ENCODE assay signal across 29 cellular contexts in genomic region chr7:40760997-40761396, GRCh38.
DNase-seq lines count a peak whose midpoint lies in the region; ATAC-seq and TF ChIP-seq lines count a peak whose summit lies in the region.
"Had no signal": no experiment of that assay in that cellular context is flagged by ENCODE, and none has a peak within 500 bp of the region (broad histone marks: within the 10 kb centered on the region; RNA-seq: fewer than 3 reads in every experiment).

No MANE protein-coding gene starts in this region.

- H2BK15ac ChIP-seq in IMR-90 (ENCODE audit: low read depth, low read length) = peak overlapping the region; percentile 55; the same call in 1 of the 3 replicates

- H3K9me3 ChIP-seq in IMR-90 (ENCODE audit: control insufficient read depth, insufficient read depth, low read length) (no peaks in the 10 kb centered on the region), MG63 (no peaks in the 10 kb centered on the region)
- H3K9me3 ChIP-seq: body of pancreas, Caco-2, psoas muscle, tibial artery had no signal

- BruUV-seq in IMR-90 (replicated peaks; lab: Mats Ljungman, UMichigan) = no TSS peak

- ATAC-seq in IMR-90 (ENCODE audit: low read depth) = no peak
- ATAC-seq: activated T-cell treated with anti-CD3 and anti-CD28 coated beads, Interleukin-2, amount 50 U/mL, for 4 hours; body of pancreas; GM12878; left colon; naive thymus-derived CD4-positive, alpha-beta T cell; Panc1; psoas muscle; stimulated activated naive CD8-positive, alpha-beta T cell treated with anti-CD3 and anti-CD28 coated beads, Interleukin-15, Interleukin-2, amounts not matched to agents 100 U/mL and 50 U/mL, for 24 hours; WTC11 had no signal

- 0 out of 4 replicates have a peak overlapping the region, but pooled peaks of 1 of the 2 experiments have one; percentile 16 for H4K8ac ChIP-seq in IMR-90 (ENCODE audit: low read depth in 2 of 2, low read length in 2 of 2)

- no peak overlapping the region for H3K23ac ChIP-seq in IMR-90 (ENCODE audit: low read depth, low read length)

- WGBS in IMR-90 (ENCODE audit: extremely low coverage in 2 of 2, insufficient read length in 1 of 2), 2 experiments = no CpG with 5 or more reads among the region's 4 CpGs

- TF ChIP-seq CTCF in IMR-90 (conservative IDR thresholded peaks at IDR 0.05; ENCODE audit: low read depth, low read length) = no peak

- H3K27me3 ChIP-seq in IMR-90 (ENCODE audit: control insufficient read depth, insufficient read depth, low read length) (no peaks in the 10 kb centered on the region), MG63 (no peaks in the 10 kb centered on the region)
- H3K27me3 ChIP-seq: body of pancreas, tibial artery had no signal

- peaks cover 6% of the 10 kb centered on the region for H3K4me1 ChIP-seq in IMR-90 (ENCODE audit: control insufficient read depth, insufficient read depth, low read length)
- H3K4me1 ChIP-seq: body of pancreas, psoas muscle had no signal

- no peak for TF ChIP-seq POLR2A in IMR-90 (IDR thresholded peaks at IDR 0.05; ENCODE audit: low read depth, low read length)

- dilution Hi-C loops in IMR-90 (cut with HindIII; ENCODE audit: low sequenced_read_pairs, unreplicated experiment) = no loop called here

- H3K27ac ChIP-seq in IMR-90 (ENCODE audit: insufficient read depth, low read length) (no peak overlapping the region), caudate nucleus (ENCODE audit: low read depth, low read length) (peak overlapping the region; percentile 77)
- H3K27ac ChIP-seq: body of pancreas, psoas muscle, tibial artery had no signal

- CTCF ChIA-PET in IMR-90 (lab: Yijun Ruan, JAX) = no interaction called here
- CTCF ChIA-PET in HEK293T (lab: Yijun Ruan, JAX) = no interaction called here

- no peak overlapping the region for H4K5ac ChIP-seq in IMR-90 (ENCODE audit: low read depth, low read length)

- peak overlapping the region; percentile 81; the same call in 1 of the 2 replicates for H2AK5ac ChIP-seq in IMR-90 (ENCODE audit: low read depth, low read length)

- in situ Hi-C loops in IMR-90 (cut with MboI; ENCODE audit: low sequenced_read_pairs) = loop anchor here (5.0 to 10.0 kb wide), 3 partner anchors 434 to 944 kb away; partner anchors contain the start of gene INHBA

- H3K56ac ChIP-seq in IMR-90 (ENCODE audit: extremely low read depth, insufficient read depth, low read length) = no peak overlapping the region

- POLR2A ChIA-PET in IMR-90 (lab: Charles Lee; ENCODE audit: unreplicated experiment) (no interaction called here), HEK293T (lab: Yijun Ruan, JAX) (no interaction called here)

- intact Hi-C loops in IMR-90 (cut with micrococcal nuclease) = loop anchor here (10.0 kb wide), 1 partner anchor 224 kb away; no protein-coding TSS in a partner anchor

- H4K91ac ChIP-seq in IMR-90 (ENCODE audit: insufficient read depth, low read depth, low read length) = no peak overlapping the region

- H3K4me3 ChIP-seq in IMR-90 (ENCODE audit: insufficient read depth, low read depth, low read length) = no peak overlapping the region
- H3K4me3 ChIP-seq in MG63 = no peak overlapping the region
- H3K4me3 ChIP-seq: body of pancreas, GM12878, psoas muscle, tibial artery had no signal

- H2BK20ac ChIP-seq in IMR-90 (ENCODE audit: low read depth, low read length) = no peak overlapping the region

- peaks cover 6% of the 10 kb centered on the region for H3K9me1 ChIP-seq in IMR-90 (ENCODE audit: insufficient read depth, low read length)

- H2AFZ ChIP-seq in IMR-90 (replicated peaks; ENCODE audit: low read length, poor library complexity) = no peak overlapping the region

- no peaks in the 10 kb centered on the region for H3K36me3 ChIP-seq in IMR-90 (ENCODE audit: control insufficient read depth, insufficient read depth, low read length)
- no peaks in the 10 kb centered on the region for H3K36me3 ChIP-seq in MG63
- H3K36me3 ChIP-seq: tibial artery had no signal

- no peak overlapping the region; the same call in 1 of the 2 replicates for H3K18ac ChIP-seq in IMR-90 (ENCODE audit: low read depth, low read length)

- peak overlapping the region; percentile 91; the same call in 1 of the 2 replicates for H3K14ac ChIP-seq in IMR-90 (replicated peaks; ENCODE audit: low read depth, low read length)

- peak overlapping the region; percentile 86 for H2BK120ac ChIP-seq in IMR-90 (ENCODE audit: low read depth, low read length)

- no peak overlapping the region for H2AK9ac ChIP-seq in IMR-90 (replicated peaks; ENCODE audit: low read depth, low read length, poor library complexity)

- peak overlapping the region; percentile 64; the same call in 1 of the 2 replicates for H3K4ac ChIP-seq in IMR-90 (ENCODE audit: low read depth, low read length)

- no peak overlapping the region for H3K4me2 ChIP-seq in IMR-90 (ENCODE audit: low read depth, low read length)

- no peak for TF ChIP-seq RAD21 in IMR-90 (IDR thresholded peaks at IDR 0.05; ENCODE audit: low read length)

- DNase-seq in IMR-90 = no peak
- peak in 11 of 61 donors; percentile 6 to 48 (median 19) for DNase-seq in caudate nucleus (lab: John Stamatoyannopoulos, UW)
- DNase-seq in kidney tubule cell (ENCODE audit: low spot score) = peak; percentile 21
- DNase-seq in renal cortical epithelial cell (ENCODE audit: low read depth) = peak; percentile 29
- DNase-seq in NOMO-1 treated with dmso at 0.1 percent for 144 hours (lab: John Stamatoyannopoulos, UW; ENCODE audit: unreplicated experiment) = no peak
- DNase-seq in MG63 = no peak
- DNase-seq in HEK293T (ENCODE audit: extremely low spot score) = no peak
- DNase-seq: activated CD4-positive, alpha-beta T cell treated with anti-CD3 and anti-CD28 coated beads, Interleukin-2, amount 10 ng/mL, durations not matched to agents 7 days and 5 days; activated naive CD4-positive, alpha-beta T cell; activated T-cell treated with anti-CD3 and anti-CD28 coated beads, Interleukin-2, amount 50 U/mL, for 4 hours; body of pancreas; Caco-2; HFFc6; Kasumi-1; left colon; midbrain; naive thymus-derived CD4-positive, alpha-beta T cell; NCI-H187; NCI-H2171 treated with DMSO at 0.1 percent for 48 hours; NCI-H524; psoas muscle; SHP77; stimulated activated naive CD8-positive, alpha-beta T cell treated with anti-CD3 and anti-CD28 coated beads, Interleukin-15, Interleukin-2, amounts not matched to agents 100 U/mL and 50 U/mL, for 24 hours; SW 1271; T-helper 9 cell; tibial artery had no signal

- H4K20me1 ChIP-seq in IMR-90 (ENCODE audit: insufficient read depth, low read length) = no peaks in the 10 kb centered on the region

- H2BK5ac ChIP-seq in IMR-90 (ENCODE audit: low read depth, low read length, poor library complexity, severe bottlenecking) = no peak overlapping the region

- no peak overlapping the region for H3K9ac ChIP-seq in IMR-90 (ENCODE audit: low read depth, low read length)

- no peaks in the 10 kb centered on the region for H3K79me1 ChIP-seq in IMR-90 (ENCODE audit: low read depth in 1 of 2, low read length in 2 of 2)

TF ChIP-seq in IMR-90, 13 proteins besides CTCF, POLR2A, EP300 and RAD21:
- TF ChIP-seq USF2 (IDR thresholded peaks at IDR 0.05; ENCODE audit: low read depth, low read length) = no peak

TF ChIP-seq in HEK293T, 16 proteins besides CTCF, POLR2A, EP300 and RAD21:
- TF ChIP-seq SP1 (IDR thresholded peaks at IDR 0.05) (no peak), BHLHE40 (IDR thresholded peaks at IDR 0.05; ENCODE audit: borderline replicate concordance) (no peak), TARDBP (IDR thresholded peaks at IDR 0.05) (no peak), L3MBTL2 (conservative IDR thresholded peaks at IDR 0.05) (no peak), FOXK2 (IDR thresholded peaks at IDR 0.05) (no peak), CTBP1 (IDR thresholded peaks at IDR 0.05; ENCODE audit: borderline replicate concordance) (no peak), ARNT (IDR thresholded peaks at IDR 0.05) (no peak), ELF4 (IDR thresholded peaks at IDR 0.05) (no peak), NFRKB (IDR thresholded peaks at IDR 0.05) (no peak), FOXA1 (IDR thresholded peaks at IDR 0.05) (no peak), ZNF384 (IDR thresholded peaks at IDR 0.05) (no peak), PKNOX1 (IDR thresholded peaks at IDR 0.05) (no peak), LEF1 (IDR thresholded peaks at IDR 0.05; ENCODE audit: borderline replicate concordance) (no peak), FOXM1 (IDR thresholded peaks at IDR 0.05; ENCODE audit: borderline replicate concordance) (no peak), SUZ12 (IDR thresholded peaks at IDR 0.05) (no peak), HDGF (IDR thresholded peaks at IDR 0.05; ENCODE audit: borderline replicate concordance) (no peak)

Comparison
In these comparisons a context has a peak if more than half of its experiments do, and no peak if none do; other contexts are left out.
1. DNase-seq: peak in kidney tubule cell (single experiment) and renal cortical epithelial cell (single experiment); none in IMR-90 (single experiment), NOMO-1 treated with dmso at 0.1 percent for 144 hours (single experiment), MG63 (single experiment) and HEK293T (single experiment).